Comparison of ENCODE assay signal across 8 cellular contexts in the genomic region with DNA sequence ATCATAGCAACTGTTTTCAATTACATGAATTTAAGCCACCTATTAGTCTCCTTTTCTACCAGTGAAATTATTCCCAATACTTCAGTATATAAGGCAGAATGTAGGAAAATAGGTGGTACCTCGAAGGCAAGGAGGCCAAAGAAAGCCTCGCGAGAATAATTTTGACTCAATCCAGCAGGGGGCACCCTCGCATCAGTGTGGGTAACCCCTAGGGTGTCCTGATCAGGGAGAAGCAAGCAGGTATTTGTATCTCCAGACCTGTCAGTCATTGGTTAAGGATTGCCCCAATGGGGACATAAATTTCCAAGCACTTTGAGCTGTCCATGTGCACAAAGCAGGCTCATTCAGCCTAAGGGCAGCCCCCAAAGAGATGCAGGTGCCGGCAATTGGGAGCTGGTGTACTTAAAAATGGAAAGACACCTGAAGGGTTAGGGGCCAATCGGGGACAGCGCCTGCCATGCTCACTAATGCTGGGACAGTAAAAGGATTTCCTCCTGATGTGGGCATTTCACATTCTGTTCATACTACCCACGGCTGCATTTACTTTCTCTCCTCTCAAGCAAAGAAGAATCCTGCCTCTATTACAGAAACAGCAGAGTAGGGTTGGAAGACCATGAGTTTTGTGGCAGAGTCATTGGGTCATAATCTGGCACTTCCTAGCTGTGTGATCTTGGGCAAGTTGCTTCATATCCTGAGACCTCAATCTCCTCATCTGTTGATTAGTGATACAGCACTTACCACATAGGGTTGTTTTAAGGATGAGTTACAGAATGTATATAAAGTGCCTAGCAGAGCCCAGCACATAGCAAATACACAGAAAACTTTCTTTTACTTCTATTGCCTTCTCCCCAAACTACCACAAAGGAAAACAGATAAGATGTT.
A peak's percentile ranks its signal among the peaks of the same experiment; 100 is the strongest.
DNase-seq lines count a peak whose midpoint lies in the region; ATAC-seq and TF ChIP-seq lines count a peak whose summit lies in the region.

No MANE protein-coding gene starts in this region.

- peak; percentile 48 for TF ChIP-seq CTCF in AG10803 (conservative IDR thresholded peaks at IDR 0.05; ENCODE audit: low read length)

- no peak overlapping the region for H3K4me3 ChIP-seq in AG10803 (ENCODE audit: low read length)

- ATAC-seq in GM18861 (IDR thresholded peaks at IDR 0.05; ENCODE audit: unreplicated experiment) = peak; percentile 45
- ATAC-seq in GM21786 (IDR thresholded peaks at IDR 0.05; ENCODE audit: unreplicated experiment) = no peak

- peak; percentile 5 for DNase-seq in AG10803 (ENCODE audit: low read depth)
- peak; percentile 5 for DNase-seq in NCI-H1694 treated with DMSO at 0.1 percent for 48 hours (lab: John Stamatoyannopoulos, UW)
- peak; percentile 59 for DNase-seq in activated T-cell treated with anti-CD3 and anti-CD28 coated beads for 48 hours (ENCODE audit: low read depth)
- DNase-seq in glomerular visceral epithelial cell (ENCODE audit: extremely low spot score) = peak; percentile 4
- DNase-seq in stimulated activated CD4-positive, alpha-beta T cell treated with anti-CD3 and anti-CD28 coated beads, Interleukin-2, amount 100 ng/mL, for 48 hours = peak; percentile 80 to 83
- DNase-seq in NCI-H187 treated with DMSO at 0.1 percent for 48 hours (lab: John Stamatoyannopoulos, UW) = no peak
